Comparison of ENCODE assay signal across 10 cellular contexts in genomic region chr5:54985301-54986268, GRCh38. TPM values are rescaled to one million over a fixed set of nuclear protein-coding genes. Genes with fewer than 3 reads are reported as not detected.
A peak's percentile ranks its signal among the peaks of the same experiment; 100 is the strongest.
DNase-seq lines count a peak whose midpoint lies in the region; ATAC-seq, FAIRE-seq and TF ChIP-seq lines count a peak whose summit lies in the region.
"Had no signal": no experiment of that assay in that cellular context is flagged by ENCODE, and none has a peak within 500 bp of the region (broad histone marks: within the 10 kb centered on the region; RNA-seq: fewer than 3 reads in every experiment).

Gene ESM1, minus strand, starts transcription at chr5:54985593. Its CDS starts 76 bp downstream, at chr5:54985517.

- H3K27ac ChIP-seq in right lobe of liver: no peak within 1 kb of the TSS
- H3K27ac ChIP-seq in A673 (ENCODE audit: low read depth, low read length, poor library complexity, severe bottlenecking): no peak within 1 kb of the TSS

- H3K4me3 ChIP-seq in astrocyte of the spinal cord (ENCODE audit: low read depth, low read length): peak within 1 kb of the TSS; percentile 42
- H3K4me3 ChIP-seq in right lobe of liver: no peak within 1 kb of the TSS
- no peak within 1 kb of the TSS for H3K4me3 ChIP-seq in A673 (ENCODE audit: low read depth, low read length, poor library complexity, severe bottlenecking)

- TF ChIP-seq POLR2A in H54 (IDR thresholded peaks at IDR 0.05; ENCODE audit: low read depth, low read length) (no peak), right lobe of liver (IDR thresholded peaks at IDR 0.05) (no peak)

- WGBS in right lobe of liver (ENCODE audit: insufficient coverage, low coverage, low lambda C conversion rate, missing lambda C conversion rate): 41% methylated on average over 6 of the region's 26 CpGs

- TF ChIP-seq CTCF in astrocyte of the spinal cord (IDR thresholded peaks at IDR 0.05; ENCODE audit: low read depth, low read length) (no peak), right lobe of liver (IDR thresholded peaks at IDR 0.05) (no peak), GM13976 (IDR thresholded peaks at IDR 0.05; ENCODE audit: borderline replicate concordance, control extremely low read depth, extremely low read depth, insufficient read depth, missing control alignments) (no peak), A673 (conservative IDR thresholded peaks at IDR 0.05; ENCODE audit: low read depth, low read length) (no peak)

- no TSS peak for BruUV-seq in A673 (replicated peaks; lab: Mats Ljungman, UMichigan)

- POLR2A ChIA-PET in A673 (lab: Charles Lee; ENCODE audit: low non-redundant PET): no interaction called here

- H3K9me3 ChIP-seq in right lobe of liver (no peaks in the 10 kb centered on the region), A673 (ENCODE audit: low read depth, low read length, poor library complexity, severe bottlenecking) (no peaks in the 10 kb centered on the region)

- H3K36me3 ChIP-seq in right lobe of liver (no peaks in the 10 kb centered on the region), A673 (ENCODE audit: insufficient read depth, low read length, poor library complexity, severe bottlenecking) (no peaks in the 10 kb centered on the region)

- CTCF ChIA-PET in A673 (lab: Charles Lee): no interaction called here

- FAIRE-seq in H54 (lab: Jason Lieb, UNC): peak; percentile 85
- FAIRE-seq: GM18507 had no signal

- in situ Hi-C loops in astrocyte of the spinal cord (cut with HindIII; ENCODE audit: low sequenced_read_pairs): no loop called here
- in situ Hi-C loops in GM13976 (cut with MboI; ENCODE audit: low sequenced_read_pairs, unreplicated experiment): no loop called here

- ATAC-seq in right lobe of liver: peak; percentile 28 to 70 (median 40)
- ATAC-seq in HG02759 (IDR thresholded peaks at IDR 0.05; ENCODE audit: unreplicated experiment): no peak

- intact Hi-C loops in right lobe of liver (cut with DNase I): no loop called here
- intact Hi-C loops in A673 (cut with micrococcal nuclease; ENCODE audit: unreplicated experiment): no loop called here

- peak; percentile 57 for DNase-seq in AG08395 (ENCODE audit: low spot score)
- peak; percentile 22 for DNase-seq in H54 (ENCODE audit: insufficient read length, low spot score)
- DNase-seq in astrocyte of the spinal cord (ENCODE audit: low read depth, low spot score): peak; percentile 75
- DNase-seq in right lobe of liver: peak in 1 of 3 donors; percentile 32
- DNase-seq in GM13976 (ENCODE audit: low spot score): no peak
- no peak for DNase-seq in A673 (ENCODE audit: low spot score)
- DNase-seq in activated CD8-positive, alpha-beta memory T cell treated with anti-CD3 and anti-CD28 coated beads, Interleukin-2, amount 50 U/mL, for 48 hours: no peak

- no peaks in the 10 kb centered on the region for H3K4me1 ChIP-seq in right lobe of liver
- no peaks in the 10 kb centered on the region for H3K4me1 ChIP-seq in A673 (ENCODE audit: insufficient read depth, low read length, poor library complexity, severe bottlenecking)

- H3K27me3 ChIP-seq in right lobe of liver: peaks cover 0 to 5% of the 10 kb centered on the region in 2 donors
- peaks cover 82% of the 10 kb centered on the region for H3K27me3 ChIP-seq in A673 (replicated peaks; ENCODE audit: insufficient read depth, low read depth, low read length, poor library complexity)

RNA-seq across cellular contexts. Expression of gene ESM1, which starts in this region (rescaled TPM):
- 1 to 10 TPM in 1 of 6 experiments, under 1 TPM in 3, not detected in 2; 0.24 to 2.6 (median 0.31) TPM for total RNA-seq in right lobe of liver
- total RNA-seq in A673 (2021): not detected in 2 replicates
- total RNA-seq: mononuclear cell had no signal

Comparison
In these comparisons a context has a peak if more than half of its experiments do, and no peak if none do; other contexts are left out.
1. DNase-seq: peak in AG08395 (single experiment), H54 (single experiment) and astrocyte of the spinal cord (single experiment); none in GM13976 (single experiment), A673 (single experiment) and activated CD8-positive, alpha-beta memory T cell treated with anti-CD3 and anti-CD28 coated beads, Interleukin-2, amount 50 U/mL, for 48 hours (single experiment).